ENCODE assay signal across 11 cellular contexts in genomic region chr11:71153005-71153395, GRCh38.
DNase-seq lines count a peak whose midpoint lies in the region; ATAC-seq, FAIRE-seq and TF ChIP-seq lines count a peak whose summit lies in the region.
"Had no signal": no experiment of that assay in that cellular context is flagged by ENCODE, and none has a peak within 500 bp of the region (broad histone marks: within the 10 kb centered on the region; RNA-seq: fewer than 3 reads in every experiment).

No MANE protein-coding gene starts in this region.

- no peak overlapping the region for H3K27ac ChIP-seq in RWPE1
- H3K27ac ChIP-seq in pancreas = peak overlapping the region; percentile 45 to 79 (median 64)

- POLR2A ChIA-PET in RWPE1 (lab: Yijun Ruan, JAX; ENCODE audit: low non-redundant PET) (no interaction called here), GM10248 (lab: Yijun Ruan, JAX) (no interaction called here)

- FAIRE-seq in pancreas (lab: Jason Lieb, UNC) = no peak

- TF ChIP-seq CTCF in RWPE1 (conservative IDR thresholded peaks at IDR 0.05; ENCODE audit: low read depth) = no peak
- TF ChIP-seq CTCF in pancreas (IDR thresholded peaks at IDR 0.05) = no peak
- no peak for TF ChIP-seq CTCF in GM10248 (IDR thresholded peaks at IDR 0.05; ENCODE audit: control extremely low read depth, extremely low read depth, low read depth, missing control alignments)

- H3K4me1 ChIP-seq in pancreas = peaks cover 0 to 6% (median 0%) of the 10 kb centered on the region in 3 donors

- intact Hi-C loops in pancreas (cut with DNase I) = no loop called here

- DNase-seq in DMS53 treated with DMSO at 0.1 percent for 48 hours (lab: John Stamatoyannopoulos, UW; ENCODE audit: unreplicated experiment) (peak; percentile 57), RWPE1 (ENCODE audit: low spot score) (peak; percentile 86), fibroblast of peridontal ligament (ENCODE audit: extremely low read depth) (peak; percentile 64), pancreas (peak in 3 of 6 donors; percentile 32 to 49 (median 36)), germinal center (ENCODE audit: low spot score) (no peak), NCI-H446 treated with DMSO at 0.1 percent for 48 hours (lab: John Stamatoyannopoulos, UW) (no peak), GM10248 (ENCODE audit: extremely low spot score) (no peak)
- DNase-seq in activated CD4-positive, alpha-beta T cell treated with anti-CD3 and anti-CD28 coated beads, Interleukin-2, amount 50 U/mL, for 4 hours = no peak
- DNase-seq: KG1; NK-92 treated with Interleukin-12 subunit alpha and Interleukin-12 subunit beta, amount 100 ng/mL, for 24 hours had no signal

- CTCF ChIA-PET in RWPE1 (lab: Yijun Ruan, JAX) = interaction anchor here (0.6 kb wide), 1 partner anchor 111 kb away, joined by 4 read pairs; no protein-coding TSS in a partner anchor
- CTCF ChIA-PET in GM10248 (lab: Yijun Ruan, JAX) = no interaction called here

- no peaks in the 10 kb centered on the region for H3K9me3 ChIP-seq in pancreas

- no peaks in the 10 kb centered on the region for H3K27me3 ChIP-seq in pancreas

- peak overlapping the region in 2 of 4 donors; percentile 18 to 28 for H3K4me3 ChIP-seq in pancreas

- H3K36me3 ChIP-seq in pancreas = no peaks in the 10 kb centered on the region

- peak; percentile 70 to 87 (median 78) for ATAC-seq in pancreas
- ATAC-seq: CD8-positive, alpha-beta T cell had no signal

- WGBS in pancreas, 2 donors = 1% methylated on average over 15 of the region's 15 CpGs

Comparison
In these comparisons a context has a peak if more than half of its experiments do, and no peak if none do; other contexts are left out.
1. DNase-seq: peak in DMS53 treated with DMSO at 0.1 percent for 48 hours (single experiment), RWPE1 (single experiment) and fibroblast of peridontal ligament (single experiment); none in germinal center (single experiment), activated CD4-positive, alpha-beta T cell treated with anti-CD3 and anti-CD28 coated beads, Interleukin-2, amount 50 U/mL, for 4 hours (0 of 2), NCI-H446 treated with DMSO at 0.1 percent for 48 hours (single experiment) and GM10248 (single experiment).